ENCODE assay signal across 8 cellular contexts in the genomic region with DNA sequence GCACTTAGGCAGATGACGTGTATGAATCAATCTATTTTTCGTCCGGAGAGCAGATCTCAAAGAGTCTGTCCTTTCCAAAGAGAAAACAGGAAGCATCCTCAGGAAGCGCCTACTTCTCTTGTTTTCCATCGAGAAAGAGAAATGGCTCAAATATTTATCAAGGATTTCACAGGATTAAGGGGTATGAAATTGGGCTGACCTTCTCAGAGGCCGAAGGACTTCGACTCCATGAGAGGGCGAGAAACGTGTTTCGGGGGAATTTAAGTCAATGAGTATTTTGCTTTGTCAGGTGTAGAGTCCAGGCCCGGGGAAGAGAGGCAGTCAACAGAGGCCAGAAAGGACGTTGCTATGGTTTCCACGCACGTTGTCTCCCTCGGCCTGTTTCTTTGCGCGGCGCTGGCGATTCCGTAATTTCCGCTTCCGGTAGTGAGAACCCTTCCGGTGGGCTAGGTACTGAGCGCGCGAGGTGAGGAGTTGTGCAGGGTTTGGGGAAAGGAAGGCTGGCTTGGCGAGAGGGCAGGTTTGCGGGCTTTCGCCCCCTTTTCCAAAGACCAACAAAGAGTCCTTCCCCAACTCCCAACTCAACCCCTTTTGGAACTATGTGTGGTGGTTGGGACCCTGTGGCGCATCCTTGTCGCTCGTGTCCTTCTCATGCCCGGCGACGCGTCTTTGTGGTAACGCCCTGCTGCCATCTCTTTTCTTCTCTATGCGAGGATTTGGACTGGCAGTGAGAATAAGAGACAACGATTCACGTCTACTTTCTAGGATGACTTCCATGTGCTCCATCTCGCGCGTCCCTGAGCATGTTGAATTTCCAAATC. TPM values are rescaled to one million over a fixed set of nuclear protein-coding genes. Genes with fewer than 3 reads are reported as not detected.
A peak's percentile ranks its signal among the peaks of the same experiment; 100 is the strongest.
DNase-seq lines count a peak whose midpoint lies in the region; ATAC-seq and TF ChIP-seq lines count a peak whose summit lies in the region.

A gene (plus strand): TSS at position 429 of the 821 bp plus-strand sequence. CDS start 506 bp downstream, outside the sequence.

- TF ChIP-seq CTCF in GM12864 (IDR thresholded peaks at IDR 0.05; ENCODE audit: low read depth, low read length, missing control alignments) = no peak
- peak in 1 of 3 donors; percentile 19 for TF ChIP-seq CTCF in ovary (IDR thresholded peaks at IDR 0.05)
- peak in 1 of 6 experiments; percentile 4 for TF ChIP-seq CTCF in thyroid gland (IDR thresholded peaks at IDR 0.05)

- H3K4me3 Mint-ChIP-seq in activated naive CD8-positive, alpha-beta T cell treated with anti-CD3 and anti-CD28 coated beads, Interleukin-2, amount 10 ng/mL, durations not matched to agents 7 days and 5 days = peak within 1 kb of the TSS; percentile 91

- ATAC-seq in HG02763 (IDR thresholded peaks at IDR 0.05; ENCODE audit: unreplicated experiment) = peak; percentile 91
- peak; percentile 96 for ATAC-seq in activated naive CD8-positive, alpha-beta T cell treated with anti-CD3 and anti-CD28 coated beads, Interleukin-2, amount 10 ng/mL, durations not matched to agents 7 days and 5 days (ENCODE audit: low read depth)
- ATAC-seq in Right ventricle myocardium inferior = peak; percentile 98

- peak within 1 kb of the TSS; percentile 86 for H3K27ac Mint-ChIP-seq in activated naive CD8-positive, alpha-beta T cell treated with anti-CD3 and anti-CD28 coated beads, Interleukin-2, amount 10 ng/mL, durations not matched to agents 7 days and 5 days

- H3K9me3 Mint-ChIP-seq in activated naive CD8-positive, alpha-beta T cell treated with anti-CD3 and anti-CD28 coated beads, Interleukin-2, amount 10 ng/mL, durations not matched to agents 7 days and 5 days = no peaks in the 10 kb centered on the region

- no peaks in the 10 kb centered on the region for H3K27me3 ChIP-seq in ovary
- H3K27me3 ChIP-seq in thyroid gland = no peaks in the 10 kb centered on the region

- H3K9me3 ChIP-seq in ovary = no peaks in the 10 kb centered on the region
- no peaks in the 10 kb centered on the region for H3K9me3 ChIP-seq in thyroid gland

- intact Hi-C loops in Right ventricle myocardium inferior (cut with DNase I) = no loop called here
- intact Hi-C loops in ovary (cut with DNase I) = no loop called here
- intact Hi-C loops in thyroid gland (cut with DNase I) = no loop called here

- DNase-seq in GM12864 (ENCODE audit: low read depth) = peak; percentile 79
- DNase-seq in NCI-H1417 treated with DMSO at 0.1 percent for 48 hours (lab: John Stamatoyannopoulos, UW) = peak; percentile 37
- DNase-seq in SW 1271 (lab: John Stamatoyannopoulos, UW) = peak; percentile 60 to 81
- DNase-seq in activated naive CD8-positive, alpha-beta T cell treated with anti-CD3 and anti-CD28 coated beads, Interleukin-2, amount 10 ng/mL, durations not matched to agents 7 days and 5 days = peak; percentile 84
- DNase-seq in Right ventricle myocardium inferior (ENCODE audit: missing footprints) = peak; percentile 93
- peak; percentile 89 to 93 (median 89) for DNase-seq in ovary
- DNase-seq in thyroid gland = peak; percentile 89 to 91

- H3K27ac ChIP-seq in ovary (peak within 1 kb of the TSS; percentile 68 to 74), thyroid gland (peak within 1 kb of the TSS; percentile 52 to 77 (median 75))

- H3K4me3 ChIP-seq in GM12864 (ENCODE audit: low read depth, low read length) (peak within 1 kb of the TSS; percentile 89), ovary (peak within 1 kb of the TSS; percentile 70), thyroid gland (replicated peaks in 1 of 3) (peak within 1 kb of the TSS; percentile 63 to 96 (median 80))

- H3K4me1 Mint-ChIP-seq in activated naive CD8-positive, alpha-beta T cell treated with anti-CD3 and anti-CD28 coated beads, Interleukin-2, amount 10 ng/mL, durations not matched to agents 7 days and 5 days = peaks cover 25% of the 10 kb centered on the region

- TF ChIP-seq POLR2A in ovary (IDR thresholded peaks at IDR 0.05) = peak; percentile 94
- TF ChIP-seq POLR2A in thyroid gland (IDR thresholded peaks at IDR 0.05) = peak in 1 of 2 donors; percentile 77

- TF ChIP-seq EP300 in ovary (IDR thresholded peaks at IDR 0.05) = no peak

- POLR2A ChIA-PET in activated naive CD8-positive, alpha-beta T cell treated with anti-CD3 and anti-CD28 coated beads, Interleukin-2, amount 10 ng/mL, durations not matched to agents 7 days and 5 days (lab: Charles Lee) = no interaction called here

- no peaks in the 10 kb centered on the region for H3K27me3 Mint-ChIP-seq in activated naive CD8-positive, alpha-beta T cell treated with anti-CD3 and anti-CD28 coated beads, Interleukin-2, amount 10 ng/mL, durations not matched to agents 7 days and 5 days

- 2 to 5% (median 2%) methylated on average over 43 of the region's 43 CpGs for WGBS in ovary, 3 donors
- WGBS in thyroid gland, 2 donors = 7 to 10% methylated on average over 33 to 43 of the region's 43 CpGs

- H3K4me1 ChIP-seq in ovary (ENCODE audit: insufficient read depth) (peaks cover 5% of the 10 kb centered on the region), thyroid gland (peaks cover 12 to 17% of the 10 kb centered on the region in 2 donors)

- no peaks in the 10 kb centered on the region for H3K36me3 ChIP-seq in ovary
- H3K36me3 ChIP-seq in thyroid gland = no peaks in the 10 kb centered on the region

- H3K36me3 Mint-ChIP-seq in activated naive CD8-positive, alpha-beta T cell treated with anti-CD3 and anti-CD28 coated beads, Interleukin-2, amount 10 ng/mL, durations not matched to agents 7 days and 5 days = peaks cover 14% of the 10 kb centered on the region

RNA-seq across cellular contexts. Expression of the gene that starts here (rescaled TPM):
- total RNA-seq in activated naive CD8-positive, alpha-beta T cell treated with anti-CD3 and anti-CD28 coated beads, Interleukin-2, amount 10 ng/mL, durations not matched to agents 7 days and 5 days = 10 to 100 TPM; 73.3 to 75.9 TPM
- total RNA-seq in Right ventricle myocardium inferior (70.8 TPM), ovary (10 to 100 TPM; 42.2 to 74.7 (median 63.1) TPM), thyroid gland (10 to 100 TPM; 27.4 to 61.0 (median 48.6) TPM)
- polyA plus RNA-seq in ovary = 10 to 100 TPM; 80.1 to 85.4 TPM

Comparison
In these comparisons a context has a peak if more than half of its experiments do, and no peak if none do; other contexts are left out.
1. Peak in every context shown above with its lines: DNase-seq, ATAC-seq, H3K4me3 ChIP-seq and H3K27ac ChIP-seq.
2. DNase-seq: peak in every context shown above with its lines; median percentile 93 in Right ventricle myocardium inferior; 90 in thyroid gland; 89 in ovary; 84 in activated naive CD8-positive, alpha-beta T cell treated with anti-CD3 and anti-CD28 coated beads, Interleukin-2, amount 10 ng/mL, durations not matched to agents 7 days and 5 days; 79 in GM12864; 70 in SW 1271; 37 in NCI-H1417 treated with DMSO at 0.1 percent for 48 hours.